1 cellular context compared by ENCODE assay signal in the genomic region with DNA sequence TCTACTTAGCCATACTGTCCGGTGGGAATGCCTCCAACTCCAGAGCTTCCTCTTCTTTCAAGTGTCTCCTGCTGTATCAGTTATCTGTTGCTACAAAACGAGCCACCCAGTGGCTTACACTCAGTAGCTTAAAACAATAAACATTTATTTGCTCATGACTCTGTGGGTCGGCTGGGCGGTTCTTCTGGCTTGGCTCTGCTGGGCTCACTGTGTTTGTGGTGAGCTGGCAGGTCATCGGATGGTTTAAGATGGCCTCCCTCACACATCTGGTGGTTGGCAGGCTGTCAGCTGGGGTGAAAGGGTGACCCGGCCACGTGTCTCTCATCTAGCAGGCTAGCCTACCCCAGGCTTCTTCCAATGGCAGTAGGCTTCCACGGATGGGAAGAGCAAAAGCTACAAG.
TF ChIP-seq lines count a peak whose summit lies in the region.

No MANE protein-coding gene starts in this region.

TF ChIP-seq in WTC11, 78 proteins besides CTCF, POLR2A, EP300 and RAD21 (continued from another document):
- TF ChIP-seq AFF4 (CRISPR knock-in tag; IDR thresholded peaks at IDR 0.05; ENCODE audit: borderline replicate concordance) = no peak
- TF ChIP-seq OVOL2 (CRISPR knock-in tag; IDR thresholded peaks at IDR 0.05; ENCODE audit: borderline replicate concordance) = no peak
- no peak for TF ChIP-seq ZNF232 (CRISPR knock-in tag; IDR thresholded peaks at IDR 0.05)
- no peak for TF ChIP-seq NR1H2 (CRISPR knock-in tag; IDR thresholded peaks at IDR 0.05)
- no peak for TF ChIP-seq PRDM15 (CRISPR knock-in tag; IDR thresholded peaks at IDR 0.05)
- no peak for TF ChIP-seq CREM (CRISPR knock-in tag; IDR thresholded peaks at IDR 0.05)
- TF ChIP-seq JUN (CRISPR knock-in tag; IDR thresholded peaks at IDR 0.05) = no peak
- TF ChIP-seq MXD4 (CRISPR knock-in tag; IDR thresholded peaks at IDR 0.05; ENCODE audit: borderline replicate concordance) = no peak
- TF ChIP-seq, protein P1, sequence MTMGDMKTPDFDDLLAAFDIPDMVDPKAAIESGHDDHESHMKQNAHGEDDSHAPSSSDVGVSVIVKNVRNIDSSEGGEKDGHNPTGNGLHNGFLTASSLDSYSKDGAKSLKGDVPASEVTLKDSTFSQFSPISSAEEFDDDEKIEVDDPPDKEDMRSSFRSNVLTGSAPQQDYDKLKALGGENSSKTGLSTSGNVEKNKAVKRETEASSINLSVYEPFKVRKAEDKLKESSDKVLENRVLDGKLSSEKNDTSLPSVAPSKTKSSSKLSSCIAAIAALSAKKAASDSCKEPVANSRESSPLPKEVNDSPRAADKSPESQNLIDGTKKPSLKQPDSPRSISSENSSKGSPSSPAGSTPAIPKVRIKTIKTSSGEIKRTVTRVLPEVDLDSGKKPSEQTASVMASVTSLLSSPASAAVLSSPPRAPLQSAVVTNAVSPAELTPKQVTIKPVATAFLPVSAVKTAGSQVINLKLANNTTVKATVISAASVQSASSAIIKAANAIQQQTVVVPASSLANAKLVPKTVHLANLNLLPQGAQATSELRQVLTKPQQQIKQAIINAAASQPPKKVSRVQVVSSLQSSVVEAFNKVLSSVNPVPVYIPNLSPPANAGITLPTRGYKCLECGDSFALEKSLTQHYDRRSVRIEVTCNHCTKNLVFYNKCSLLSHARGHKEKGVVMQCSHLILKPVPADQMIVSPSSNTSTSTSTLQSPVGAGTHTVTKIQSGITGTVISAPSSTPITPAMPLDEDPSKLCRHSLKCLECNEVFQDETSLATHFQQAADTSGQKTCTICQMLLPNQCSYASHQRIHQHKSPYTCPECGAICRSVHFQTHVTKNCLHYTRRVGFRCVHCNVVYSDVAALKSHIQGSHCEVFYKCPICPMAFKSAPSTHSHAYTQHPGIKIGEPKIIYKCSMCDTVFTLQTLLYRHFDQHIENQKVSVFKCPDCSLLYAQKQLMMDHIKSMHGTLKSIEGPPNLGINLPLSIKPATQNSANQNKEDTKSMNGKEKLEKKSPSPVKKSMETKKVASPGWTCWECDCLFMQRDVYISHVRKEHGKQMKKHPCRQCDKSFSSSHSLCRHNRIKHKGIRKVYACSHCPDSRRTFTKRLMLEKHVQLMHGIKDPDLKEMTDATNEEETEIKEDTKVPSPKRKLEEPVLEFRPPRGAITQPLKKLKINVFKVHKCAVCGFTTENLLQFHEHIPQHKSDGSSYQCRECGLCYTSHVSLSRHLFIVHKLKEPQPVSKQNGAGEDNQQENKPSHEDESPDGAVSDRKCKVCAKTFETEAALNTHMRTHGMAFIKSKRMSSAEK (CRISPR knock-in tag; IDR thresholded peaks at IDR 0.05; ENCODE audit: borderline replicate concordance) = no peak
